ENCODE assay signal across 26 cellular contexts in genomic region chr1:173400387-173400995, GRCh38.
"Had no signal": no experiment of that assay in that cellular context is flagged by ENCODE, and none has a peak within 500 bp of the region (broad histone marks: within the 10 kb centered on the region; RNA-seq: fewer than 3 reads in every experiment).

No MANE protein-coding gene starts in this region.

- H3K4me1 Mint-ChIP-seq: nephron had no signal

- H3K27ac Mint-ChIP-seq: activated naive CD8-positive, alpha-beta T cell; activated T-cell treated with anti-CD3 and anti-CD28 coated beads, Interleukin-2, amount 50 U/mL, for 24 hours; activated T-helper 2 cell treated with anti-CD3 and anti-CD28 coated beads, Interferon-gamma antibody, Interleukin-2, Interleukin-4, amounts not matched to agents 10 μg/mL and 5 μg/mL and 100 μg/mL, durations not matched to agents 14 hours and 24 hours and 36 hours; dendritic cell treated with granulocyte-macrophage colony-stimulating factor and Interleukin-4, amounts not matched to agents 40 ng/mL and 50 ng/mL, for 4 days; nephron had no signal

- DNase-seq: activated CD4-positive, alpha-beta T cell treated with anti-CD3 and anti-CD28 coated beads, Interleukin-2, amount 50 U/mL, for 1 hour; activated CD4-positive, CD25-positive, alpha-beta regulatory T cell treated with anti-CD3 and anti-CD28 coated beads, Interleukin-2, amount 50 U/mL, for 72 hours; activated CD8-positive, alpha-beta memory T cell treated with anti-CD3 and anti-CD28 coated beads for 24 hours; activated CD8-positive, alpha-beta memory T cell treated with anti-CD3 and anti-CD28 coated beads, Interleukin-2, amount 50 U/mL, for 4 hours; activated naive CD4-positive, alpha-beta T cell; activated T-cell treated with anti-CD3 and anti-CD28 coated beads, Interleukin-2, amount 50 U/mL, for 24 hours; adrenal gland; brain microvascular endothelial cell; caudate nucleus; effector CD4-positive, alpha-beta T cell; foreskin keratinocyte; left colon; pancreas; psoas muscle; spleen; stimulated activated CD4-positive, alpha-beta T cell treated with anti-CD3 and anti-CD28 coated beads, Interleukin-4, amount 100 ng/mL, for 1 hour; stimulated activated naive CD8-positive, alpha-beta T cell treated with anti-CD3 and anti-CD28 coated beads, Interleukin-15, Interleukin-2, amounts not matched to agents 100 U/mL and 50 U/mL, for 24 hours; upper lobe of left lung had no signal

- ATAC-seq: foreskin keratinocyte; left colon; pancreas; psoas muscle; stimulated activated naive CD8-positive, alpha-beta T cell treated with anti-CD3 and anti-CD28 coated beads, Interleukin-15, Interleukin-2, amounts not matched to agents 100 U/mL and 50 U/mL, for 24 hours had no signal

- H3K4me3 ChIP-seq: adrenal gland, ascending aorta, pancreas, psoas muscle, right atrium auricular region, spleen, upper lobe of left lung had no signal

- H3K9me3 Mint-ChIP-seq: activated T-cell treated with anti-CD3 and anti-CD28 coated beads, Interleukin-2, amount 50 U/mL, for 24 hours; activated T-helper 2 cell treated with anti-CD3 and anti-CD28 coated beads, Interferon-gamma antibody, Interleukin-2, Interleukin-4, amounts not matched to agents 10 μg/mL and 5 μg/mL and 100 μg/mL, durations not matched to agents 14 hours and 24 hours and 36 hours; dendritic cell treated with granulocyte-macrophage colony-stimulating factor and Interleukin-4, amounts not matched to agents 40 ng/mL and 50 ng/mL, for 4 days; nephron had no signal

- H3K4me1 ChIP-seq: adrenal gland, foreskin keratinocyte, pancreas, upper lobe of left lung had no signal

- H3K27ac ChIP-seq: adrenal gland, ascending aorta, brain microvascular endothelial cell, foreskin keratinocyte, neutrophil, pancreas, psoas muscle, right atrium auricular region, spleen, upper lobe of left lung had no signal

- H3K27me3 ChIP-seq: adrenal gland, ascending aorta, brain microvascular endothelial cell, foreskin keratinocyte, neutrophil, pancreas, right atrium auricular region, spleen, upper lobe of left lung had no signal

- H3K4me3 Mint-ChIP-seq: activated naive CD8-positive, alpha-beta T cell; activated T-cell treated with anti-CD3 and anti-CD28 coated beads, Interleukin-2, amount 50 U/mL, for 24 hours; dendritic cell treated with granulocyte-macrophage colony-stimulating factor and Interleukin-4, amounts not matched to agents 40 ng/mL and 50 ng/mL, for 4 days; memory B cell; nephron had no signal

- H3K9me3 ChIP-seq: adrenal gland, ascending aorta, neutrophil, pancreas, psoas muscle, right atrium auricular region, spleen, upper lobe of left lung had no signal

- H3K36me3 ChIP-seq: adrenal gland, ascending aorta, brain microvascular endothelial cell, neutrophil, pancreas, right atrium auricular region, spleen, upper lobe of left lung had no signal

- H3K27me3 Mint-ChIP-seq: activated naive CD8-positive, alpha-beta T cell; activated T-cell treated with anti-CD3 and anti-CD28 coated beads, Interleukin-2, amount 50 U/mL, for 24 hours; dendritic cell treated with granulocyte-macrophage colony-stimulating factor and Interleukin-4, amounts not matched to agents 40 ng/mL and 50 ng/mL, for 4 days; memory B cell had no signal
